Comparison of ENCODE assay signal across 28 cellular contexts in genomic region chr13:22789027-22789593, GRCh38.
DNase-seq lines count a peak whose midpoint lies in the region; ATAC-seq and TF ChIP-seq lines count a peak whose summit lies in the region.
"Had no signal": no experiment of that assay in that cellular context is flagged by ENCODE, and none has a peak within 500 bp of the region (broad histone marks: within the 10 kb centered on the region; RNA-seq: fewer than 3 reads in every experiment).

No MANE protein-coding gene starts in this region.

- H4K20me1 ChIP-seq in GM23338 (replicated peaks; ENCODE audit: insufficient read depth) (no peaks in the 10 kb centered on the region), neural progenitor cell (ENCODE audit: low read depth) (no peaks in the 10 kb centered on the region)

- H3K27ac ChIP-seq in GM23338 (ENCODE audit: low read depth) = no peak overlapping the region
- H3K27ac ChIP-seq in left lung = no peak overlapping the region
- no peak overlapping the region for H3K27ac ChIP-seq in neural progenitor cell
- no peak overlapping the region for H3K27ac ChIP-seq in body of pancreas
- H3K27ac ChIP-seq: dorsolateral prefrontal cortex, right atrium auricular region, SJSA1 had no signal

- peak; percentile 5 for DNase-seq in GM23338 (ENCODE audit: low spot score)
- DNase-seq in SK-MEL-5 (ENCODE audit: low read depth, low spot score) = peak; percentile 19
- DNase-seq in left lung = no peak
- no peak for DNase-seq in progenitor cell of endocrine pancreas (ENCODE audit: low spot score, unreplicated experiment)
- DNase-seq in neural progenitor cell (ENCODE audit: low spot score) = no peak
- no peak for DNase-seq in body of pancreas
- DNase-seq: ACHN; activated B cell treated with CpG ODN at 0.5 μM for 24 hours; activated CD4-positive, alpha-beta T cell treated with anti-CD3 and anti-CD28 coated beads, Interleukin-2, amount 50 U/mL, for 4 hours; activated naive CD4-positive, alpha-beta T cell; activated naive CD8-positive, alpha-beta T cell treated with anti-CD3 and anti-CD28 coated beads, Interleukin-2, amount 50 U/mL, for 24 hours; activated T-cell treated with anti-CD3 and anti-CD28 coated beads, Interleukin-2, amount 50 U/mL, for 48 hours; CD4-positive, alpha-beta memory T cell; cerebellar nuclear complex; dorsolateral prefrontal cortex; EL; kidney glomerular epithelial cell; NCI-H146; NCI-H446; NCI-H748 treated with DMSO at 0.1 percent for 48 hours; stimulated activated CD4-positive, alpha-beta T cell treated with anti-CD3 and anti-CD28 coated beads, Interleukin-1b, Interleukin-23, amount 100 ng/mL, for 48 hours; stimulated activated naive CD8-positive, alpha-beta T cell treated with anti-CD3 and anti-CD28 coated beads, Interleukin-15, Interleukin-2, amounts not matched to agents 100 U/mL and 50 U/mL, for 24 hours; T-helper 1 cell had no signal

- in situ Hi-C loops in SK-MEL-5 (cut with HindIII; ENCODE audit: low pct_unique_long_range_greater_than_20kb, low sequenced_read_pairs) = no loop called here

- TF ChIP-seq CTCF in GM23338 (conservative IDR thresholded peaks at IDR 0.05; ENCODE audit: low read depth in 2 of 2) = no peak
- no peak for TF ChIP-seq CTCF in left lung (IDR thresholded peaks at IDR 0.05)
- no peak for TF ChIP-seq CTCF in progenitor cell of endocrine pancreas (IDR thresholded peaks at IDR 0.05; ENCODE audit: unreplicated experiment)
- no peak for TF ChIP-seq CTCF in neural progenitor cell (IDR thresholded peaks at IDR 0.05)
- TF ChIP-seq CTCF in body of pancreas (IDR thresholded peaks at IDR 0.05) = no peak

- no peaks in the 10 kb centered on the region for H3K9me2 ChIP-seq in GM23338 (ENCODE audit: insufficient read depth)

- peaks cover 2% of the 10 kb centered on the region for H3K27me3 Mint-ChIP-seq in GM23338 (ENCODE audit: insufficient read depth, low read depth, poor library complexity)
- H3K27me3 Mint-ChIP-seq in progenitor cell of endocrine pancreas = no peaks in the 10 kb centered on the region
- peaks cover 4% of the 10 kb centered on the region for H3K27me3 Mint-ChIP-seq in neural progenitor cell (ENCODE audit: insufficient read depth, low read depth)
- H3K27me3 Mint-ChIP-seq: activated B cell treated with CpG ODN at 0.5 μM for 24 hours, B cell had no signal

- WGBS in body of pancreas, 2 donors = 20 to 21% methylated on average over 9 of the region's 9 CpGs

- H3K36me3 Mint-ChIP-seq in GM23338 (ENCODE audit: low read depth) = no peaks in the 10 kb centered on the region
- no peaks in the 10 kb centered on the region for H3K36me3 Mint-ChIP-seq in progenitor cell of endocrine pancreas (ENCODE audit: insufficient read depth)
- no peaks in the 10 kb centered on the region for H3K36me3 Mint-ChIP-seq in neural progenitor cell
- H3K36me3 Mint-ChIP-seq: CD4-positive, alpha-beta memory T cell had no signal

- H3K4me3 Mint-ChIP-seq in GM23338 = no peak overlapping the region
- no peak overlapping the region for H3K4me3 Mint-ChIP-seq in progenitor cell of endocrine pancreas (ENCODE audit: low read depth)
- H3K4me3 Mint-ChIP-seq in neural progenitor cell = no peak overlapping the region
- H3K4me3 Mint-ChIP-seq: activated B cell treated with CpG ODN at 0.5 μM for 24 hours; activated naive CD8-positive, alpha-beta T cell treated with anti-CD3 and anti-CD28 coated beads, Interleukin-2, amount 50 U/mL, for 24 hours; B cell; CD4-positive, alpha-beta memory T cell had no signal

- no peaks in the 10 kb centered on the region for H3F3A ChIP-seq in GM23338 (replicated peaks; ENCODE audit: low read depth)
- H3F3A ChIP-seq in neural progenitor cell (ENCODE audit: low read depth) = no peaks in the 10 kb centered on the region

- H2AFZ ChIP-seq in GM23338 = peak overlapping the region; percentile 70; the same call in 1 of the 2 replicates
- H2AFZ ChIP-seq in neural progenitor cell (replicated peaks) = no peak overlapping the region

- H3K79me2 ChIP-seq in GM23338 (replicated peaks; ENCODE audit: insufficient read depth) = no peaks in the 10 kb centered on the region
- no peaks in the 10 kb centered on the region for H3K79me2 ChIP-seq in neural progenitor cell (ENCODE audit: low read depth)

- no peak overlapping the region for H3K9ac ChIP-seq in neural progenitor cell

- TF ChIP-seq POLR2A in body of pancreas (IDR thresholded peaks at IDR 0.05) = no peak

- intact Hi-C loops in left lung (cut with DNase I) = no loop called here
- intact Hi-C loops in body of pancreas (cut with DNase I) = no loop called here

- no peaks in the 10 kb centered on the region for H3K9me3 Mint-ChIP-seq in GM23338
- no peaks in the 10 kb centered on the region for H3K9me3 Mint-ChIP-seq in progenitor cell of endocrine pancreas (ENCODE audit: low read depth)
- H3K9me3 Mint-ChIP-seq in neural progenitor cell = no peaks in the 10 kb centered on the region
- H3K9me3 Mint-ChIP-seq: activated B cell treated with CpG ODN at 0.5 μM for 24 hours; activated naive CD8-positive, alpha-beta T cell treated with anti-CD3 and anti-CD28 coated beads, Interleukin-2, amount 50 U/mL, for 24 hours had no signal

- H3K4me1 Mint-ChIP-seq in GM23338 = peaks cover 7% of the 10 kb centered on the region
- H3K4me1 Mint-ChIP-seq in progenitor cell of endocrine pancreas (ENCODE audit: low read depth) = peaks cover 29% of the 10 kb centered on the region
- peaks cover 17% of the 10 kb centered on the region for H3K4me1 Mint-ChIP-seq in neural progenitor cell
- H3K4me1 Mint-ChIP-seq: activated B cell treated with CpG ODN at 0.5 μM for 24 hours; activated naive CD8-positive, alpha-beta T cell treated with anti-CD3 and anti-CD28 coated beads, Interleukin-2, amount 50 U/mL, for 24 hours; B cell; CD4-positive, alpha-beta memory T cell had no signal

- no peaks in the 10 kb centered on the region for H3K27me3 ChIP-seq in GM23338 (ENCODE audit: insufficient read depth)
- no peaks in the 10 kb centered on the region for H3K27me3 ChIP-seq in left lung
- no peaks in the 10 kb centered on the region for H3K27me3 ChIP-seq in neural progenitor cell
- H3K27me3 ChIP-seq in body of pancreas = no peaks in the 10 kb centered on the region
- H3K27me3 ChIP-seq: right atrium auricular region, SJSA1 had no signal

- H3K4me2 ChIP-seq in GM23338 (no peak overlapping the region), neural progenitor cell (no peak overlapping the region)

- H3K4me1 ChIP-seq in GM23338 (ENCODE audit: insufficient read depth) (no peaks in the 10 kb centered on the region), left lung (no peaks in the 10 kb centered on the region), neural progenitor cell (no peaks in the 10 kb centered on the region), body of pancreas (no peaks in the 10 kb centered on the region)
- H3K4me1 ChIP-seq: right atrium auricular region, SJSA1 had no signal

- H3K9me3 ChIP-seq in left lung (no peaks in the 10 kb centered on the region), neural progenitor cell (ENCODE audit: low read depth) (no peaks in the 10 kb centered on the region), body of pancreas (no peaks in the 10 kb centered on the region)
- H3K9me3 ChIP-seq: right atrium auricular region, SJSA1 had no signal

- H3K4me3 ChIP-seq in GM23338 (no peak overlapping the region), left lung (no peak overlapping the region), neural progenitor cell (no peak overlapping the region), body of pancreas (no peak overlapping the region)
- H3K4me3 ChIP-seq: dorsolateral prefrontal cortex, right atrium auricular region, SJSA1 had no signal

- H3K36me3 ChIP-seq in GM23338 (ENCODE audit: insufficient read depth) (no peaks in the 10 kb centered on the region), left lung (no peaks in the 10 kb centered on the region), neural progenitor cell (no peaks in the 10 kb centered on the region), body of pancreas (replicated peaks in 1 of 2; ENCODE audit: insufficient read depth in 1 of 2, low read depth in 2 of 2) (no peaks in the 10 kb centered on the region)
- H3K36me3 ChIP-seq: right atrium auricular region, SJSA1 had no signal

- ATAC-seq in GM23338 = no peak
- peak; percentile 86 for ATAC-seq in left lung
- no peak for ATAC-seq in SK-N-SH treated with all-trans-retinoic acid at 6 μM for 48 hours
- ATAC-seq in body of pancreas = no peak
- ATAC-seq in GM19455 (IDR thresholded peaks at IDR 0.05; ENCODE audit: unreplicated experiment) = no peak
- ATAC-seq: activated naive CD8-positive, alpha-beta T cell treated with anti-CD3 and anti-CD28 coated beads, Interleukin-2, amount 50 U/mL, for 24 hours; stimulated activated naive CD8-positive, alpha-beta T cell treated with anti-CD3 and anti-CD28 coated beads, Interleukin-15, Interleukin-2, amounts not matched to agents 100 U/mL and 50 U/mL, for 24 hours had no signal

- no peak overlapping the region for H3K27ac Mint-ChIP-seq in GM23338
- H3K27ac Mint-ChIP-seq in progenitor cell of endocrine pancreas = peak overlapping the region; percentile 90
- no peak overlapping the region for H3K27ac Mint-ChIP-seq in neural progenitor cell
- H3K27ac Mint-ChIP-seq: activated B cell treated with CpG ODN at 0.5 μM for 24 hours; activated naive CD8-positive, alpha-beta T cell treated with anti-CD3 and anti-CD28 coated beads, Interleukin-2, amount 50 U/mL, for 24 hours; B cell; CD4-positive, alpha-beta memory T cell had no signal

TF ChIP-seq in GM23338, 12 proteins besides CTCF, POLR2A, EP300 and RAD21 (continues in another document):
- TF ChIP-seq POLR2AphosphoS5 (IDR thresholded peaks at IDR 0.05; ENCODE audit: low read depth) = no peak

TF ChIP-seq in SK-N-SH treated with all-trans-retinoic acid at 6 μM for 48 hours, 23 proteins besides CTCF, POLR2A, EP300 and RAD21:
- TF ChIP-seq ZNF70 (CRISPR knock-in tag; IDR thresholded peaks at IDR 0.05) (no peak), PPARA (CRISPR knock-in tag; IDR thresholded peaks at IDR 0.05; ENCODE audit: borderline replicate concordance) (no peak)
TF ChIP-seq in SK-N-SH treated with all-trans-retinoic acid at 6 μM for 48 hours: peak in this region for 0.

Comparison
In these comparisons a context has a peak if more than half of its experiments do, and no peak if none do; other contexts are left out.
1. DNase-seq: peak in GM23338 (single experiment) and SK-MEL-5 (single experiment); none in left lung (0 of 2), progenitor cell of endocrine pancreas (single experiment), neural progenitor cell (single experiment) and body of pancreas (0 of 4).